In the genomic region with DNA sequence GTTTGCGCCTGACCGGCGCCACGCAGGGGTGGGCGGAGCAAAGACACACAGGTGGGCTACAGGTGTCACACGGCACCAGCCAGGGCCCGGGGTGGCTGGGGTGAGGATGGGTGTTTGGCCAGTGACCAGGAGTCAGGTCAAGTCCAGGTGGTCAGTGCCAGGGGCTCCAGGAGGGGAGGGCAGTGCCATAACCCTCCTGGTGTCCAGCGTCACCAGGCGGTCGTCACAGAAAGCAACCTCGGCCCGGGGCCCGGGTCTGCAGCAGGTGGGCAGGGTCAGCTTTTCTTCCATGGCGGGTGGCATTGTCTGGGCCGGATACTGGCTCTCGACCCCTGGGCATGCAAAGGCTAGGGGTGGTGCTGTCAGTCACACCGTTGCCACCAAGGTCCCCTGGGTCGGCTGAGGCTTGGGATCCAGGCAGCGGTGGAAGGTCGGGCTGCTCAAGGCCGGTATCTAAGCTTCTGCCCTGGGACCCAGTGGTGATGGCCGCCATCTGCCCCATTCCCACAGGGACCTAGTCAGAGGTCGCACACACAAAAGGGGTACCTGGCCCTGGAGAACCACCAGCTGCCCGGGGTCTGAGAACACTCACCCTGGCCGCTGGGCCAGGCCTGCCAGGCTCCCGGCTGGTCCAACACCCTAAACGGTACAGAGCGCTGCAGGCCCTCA, we compare ENCODE assay signal across 17 cellular contexts. TPM values are rescaled to one million over a fixed set of nuclear protein-coding genes. Genes with fewer than 3 reads are reported as not detected.
DNase-seq lines count a peak whose midpoint lies in the region; ATAC-seq and TF ChIP-seq lines count a peak whose summit lies in the region.
"Had no signal": no experiment of that assay in that cellular context is flagged by ENCODE, and none has a peak within 500 bp of the region (broad histone marks: within the 10 kb centered on the region; RNA-seq: fewer than 3 reads in every experiment).

No MANE protein-coding gene starts in this region.

- intact Hi-C loops in CD4-positive, alpha-beta T cell (cut with DNase I, micrococcal nuclease), result no loop called here

- H3K36me3 ChIP-seq in ACC112 (ENCODE audit: insufficient read depth, low read length) (no peaks in the 10 kb centered on the region), WERI-Rb-1 (no peaks in the 10 kb centered on the region)
- H3K36me3 ChIP-seq: esophagus muscularis mucosa had no signal

- H3K27me3 ChIP-seq in ACC112 (ENCODE audit: insufficient read depth, low read length) (peaks cover 19% of the 10 kb centered on the region; the same call in 1 of the 2 replicates), WERI-Rb-1 (ENCODE audit: insufficient read depth, low read depth, severe bottlenecking) (no peaks in the 10 kb centered on the region)
- no peaks in the 10 kb centered on the region for H3K27me3 ChIP-seq in CD4-positive, alpha-beta T cell (ENCODE audit: control insufficient read depth, insufficient read depth, low read length)

- ATAC-seq in CD4-positive, alpha-beta T cell (ENCODE audit: poor library complexity), result no peak
- ATAC-seq in memory B cell (ENCODE audit: low read depth) (no peak), HG02678 (IDR thresholded peaks at IDR 0.05; ENCODE audit: unreplicated experiment) (no peak)

- H3K79me2 ChIP-seq in ACC112 (ENCODE audit: control insufficient read depth, insufficient read depth, low read length, unreplicated experiment), result no peaks in the 10 kb centered on the region

- no peak overlapping the region for H3K27ac Mint-ChIP-seq in CD4-positive, alpha-beta T cell
- H3K27ac Mint-ChIP-seq in memory B cell, result no peak overlapping the region

- peak overlapping the region; percentile 38 for H3K4me3 ChIP-seq in ACC112 (ENCODE audit: low read depth, low read length)
- H3K4me3 ChIP-seq in WERI-Rb-1 (ENCODE audit: low read depth, low read length), result no peak overlapping the region

- peaks cover 9% of the 10 kb centered on the region for H3K4me1 ChIP-seq in ACC112 (ENCODE audit: control insufficient read depth, insufficient read depth, low read length, unreplicated experiment)

- H3K4me3 Mint-ChIP-seq in CD4-positive, alpha-beta T cell, result peak overlapping the region; percentile 83
- peak overlapping the region; percentile 21 for H3K4me3 Mint-ChIP-seq in memory B cell

- DNase-seq in CD4-positive, alpha-beta T cell, result no peak
- DNase-seq in WERI-Rb-1 (no peak), memory B cell (ENCODE audit: low spot score in 2 of 2) (no peak), AG08395 (ENCODE audit: low spot score) (no peak), DMS 273 (lab: John Stamatoyannopoulos, UW; ENCODE audit: unreplicated experiment) (no peak)
- DNase-seq: activated CD4-positive, alpha-beta T cell treated with anti-CD3 and anti-CD28 coated beads, Interleukin-2, amount 50 U/mL, for 48 hours; activated naive CD4-positive, alpha-beta T cell treated with anti-CD3 and anti-CD28 coated beads, Interleukin-2, amount 50 U/mL, for 16 hours; left colon; NCI-H1048; NCI-H226; OCI-M1; SW 1271 had no signal

- no peaks in the 10 kb centered on the region for H3K27me3 Mint-ChIP-seq in CD4-positive, alpha-beta T cell
- H3K27me3 Mint-ChIP-seq in memory B cell, result peaks cover 6% of the 10 kb centered on the region

- no peak overlapping the region for H2AFZ ChIP-seq in ACC112 (ENCODE audit: low read length, unreplicated experiment)

- peaks cover 4% of the 10 kb centered on the region for H3K4me1 Mint-ChIP-seq in CD4-positive, alpha-beta T cell (ENCODE audit: low read depth)
- H3K4me1 Mint-ChIP-seq in memory B cell, result peaks cover 5% of the 10 kb centered on the region

- POLR2A ChIA-PET in CD4-positive, alpha-beta T cell (lab: Charles Lee), result interaction anchor here (3.3 kb wide), 1 partner anchor 17 kb away, joined by 21 read pairs; a partner anchor contains a TSS

- no peaks in the 10 kb centered on the region for H3K9me3 ChIP-seq in CD4-positive, alpha-beta T cell (ENCODE audit: control insufficient read depth, low read length)
- no peaks in the 10 kb centered on the region for H3K9me3 ChIP-seq in WERI-Rb-1 (ENCODE audit: severe bottlenecking)
- H3K9me3 ChIP-seq: esophagus muscularis mucosa had no signal

- no peak for TF ChIP-seq CTCF in CD4-positive, alpha-beta T cell (IDR thresholded peaks at IDR 0.05)
- no peak for TF ChIP-seq CTCF in WERI-Rb-1 (IDR thresholded peaks at IDR 0.05; ENCODE audit: low read depth, low read length)

- H3K9me3 Mint-ChIP-seq in CD4-positive, alpha-beta T cell, result no peaks in the 10 kb centered on the region
- H3K9me3 Mint-ChIP-seq in memory B cell, result no peaks in the 10 kb centered on the region

- no peak overlapping the region for H3K27ac ChIP-seq in ACC112 (ENCODE audit: low read depth, low read length)
- H3K27ac ChIP-seq in CD4-positive, alpha-beta T cell (ENCODE audit: low read depth, low read length), result no peak overlapping the region
- peak overlapping the region; percentile 53 for H3K27ac ChIP-seq in WERI-Rb-1
- H3K27ac ChIP-seq: esophagus muscularis mucosa had no signal

- H3K36me3 Mint-ChIP-seq in CD4-positive, alpha-beta T cell (ENCODE audit: low read depth), result no peaks in the 10 kb centered on the region
- H3K36me3 Mint-ChIP-seq in memory B cell, result no peaks in the 10 kb centered on the region

- CTCF ChIA-PET in CD4-positive, alpha-beta T cell (lab: Charles Lee), result no interaction called here

RNA-seq across cellular contexts. Expression of a gene that starts 1.8 kb away (rescaled TPM):
- total RNA-seq in CD4-positive, alpha-beta T cell, result 1 to 10 TPM; 1.0 to 1.3 TPM

RNA-seq across cellular contexts. Expression of a gene that starts 17.1 kb away (rescaled TPM):
- 10 to 100 TPM; 58.3 to 59.4 TPM for total RNA-seq in CD4-positive, alpha-beta T cell

RNA-seq across cellular contexts. Expression of a gene that starts 23.5 kb away (rescaled TPM):
- 100 to 1,000 TPM in 1 of 2 experiments, 10 to 100 TPM in 1; 95.4 to 101 TPM for total RNA-seq in CD4-positive, alpha-beta T cell

RNA-seq across cellular contexts. Expression of a gene that starts 33.8 kb away (rescaled TPM):
- total RNA-seq in CD4-positive, alpha-beta T cell, result 1 to 10 TPM; 3.0 to 3.7 TPM
- total RNA-seq: HT1080 had no signal

RNA-seq across cellular contexts. Expression of a gene that starts 57.8 kb away (rescaled TPM):
- total RNA-seq in CD4-positive, alpha-beta T cell, result 1 to 10 TPM in 1 of 2 experiments, under 1 TPM in 1; 0.75 to 1.5 TPM
- total RNA-seq: myocyte had no signal
